Comparison of ENCODE assay signal across 27 cellular contexts in genomic region chr16:83051451-83051850, GRCh38.
"Had no signal": no experiment of that assay in that cellular context is flagged by ENCODE, and none has a peak within 500 bp of the region (broad histone marks: within the 10 kb centered on the region; RNA-seq: fewer than 3 reads in every experiment).

No MANE protein-coding gene starts in this region.

- ATAC-seq: gastrocnemius medialis; heart right ventricle; left cardiac atrium; left lung; left ventricle myocardium superior; lower lobe of right lung; mucosa of descending colon; naive thymus-derived CD8-positive, alpha-beta T cell had no signal

- H3K27ac Mint-ChIP-seq: mesothelial cell of epicardium; naive B cell; naive thymus-derived CD8-positive, alpha-beta T cell had no signal

- H3K36me3 Mint-ChIP-seq: mesothelial cell of epicardium, naive B cell had no signal

- H3K27me3 ChIP-seq: dorsolateral prefrontal cortex, esophagus muscularis mucosa, gastrocnemius medialis, heart right ventricle, left lung had no signal

- DNase-seq: dermis blood vessel endothelial cell; dorsolateral prefrontal cortex; effector CD4-positive, alpha-beta T cell; effector memory CD4-positive, alpha-beta T cell; foreskin fibroblast; foreskin melanocyte; gastrocnemius medialis; glutamatergic neuron; head of caudate nucleus; heart right ventricle; hippocampal formation; left cardiac atrium; left lung; left ventricle myocardium superior; lower lobe of right lung; mesenchymal stem cell; mucosa of descending colon; naive B cell; naive thymus-derived CD8-positive, alpha-beta T cell had no signal

- H3K4me1 Mint-ChIP-seq: mesothelial cell of epicardium; naive B cell; naive thymus-derived CD8-positive, alpha-beta T cell had no signal

- H3K9me3 ChIP-seq: gastrocnemius medialis, left lung, lower lobe of right lung, mucosa of descending colon had no signal

- H3K36me3 ChIP-seq: esophagus muscularis mucosa, gastrocnemius medialis, heart right ventricle, left lung, lower lobe of right lung had no signal

- H3K4me3 ChIP-seq: coronary artery, dorsolateral prefrontal cortex, esophagus muscularis mucosa, gastrocnemius medialis, heart right ventricle, left lung, lower lobe of right lung, mucosa of descending colon had no signal

- FAIRE-seq: colon, endothelial cell of umbilical vein, islet of Langerhans, keratinocyte had no signal

- H3K4me1 ChIP-seq: esophagus muscularis mucosa, gastrocnemius medialis, left lung, lower lobe of right lung had no signal

- H3K4me3 Mint-ChIP-seq: mesothelial cell of epicardium; naive B cell; naive thymus-derived CD8-positive, alpha-beta T cell had no signal

- H3K27ac ChIP-seq: coronary artery, dorsolateral prefrontal cortex, epithelial cell of prostate, esophagus muscularis mucosa, gastrocnemius medialis, heart right ventricle, left lung, lower lobe of right lung had no signal
